Comparison of ENCODE assay signal across 23 cellular contexts in the genomic region with DNA sequence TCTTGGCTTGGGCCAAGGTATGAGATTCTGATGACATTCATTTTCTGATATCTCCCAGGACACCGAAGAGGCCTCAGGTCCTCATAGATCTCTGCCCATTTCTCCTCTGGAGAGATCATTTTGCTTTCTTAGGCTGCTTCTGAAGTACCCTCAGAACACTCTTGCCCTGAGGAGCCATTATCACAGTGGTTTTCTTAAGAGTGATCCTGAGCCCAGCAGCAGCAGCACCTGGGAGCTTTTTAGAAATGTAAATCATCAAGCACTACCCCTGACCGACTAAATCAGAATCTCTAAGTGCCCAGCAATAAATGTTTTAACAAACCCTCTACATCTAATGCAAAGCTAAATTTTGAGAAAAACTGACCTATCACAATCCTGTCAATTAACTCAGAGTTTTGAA.
"Had no signal": no experiment of that assay in that cellular context is flagged by ENCODE, and none has a peak within 500 bp of the region (broad histone marks: within the 10 kb centered on the region; RNA-seq: fewer than 3 reads in every experiment).

No MANE protein-coding gene starts in this region.

- H3K27ac Mint-ChIP-seq: naive thymus-derived CD8-positive, alpha-beta T cell; progenitor cell of endocrine pancreas; stimulated activated memory B cell treated with anti-CD40 and anti-IgM and Interleukin-4, amounts not matched to agents 10 μg/mL and 1 μg/mL and 100 μg/mL, for 72 hours; stimulated activated naive CD8-positive, alpha-beta T cell treated with anti-CD3 and anti-CD28 coated beads, Interleukin-15, Interleukin-2, amounts not matched to agents 100 ng/mL and 50 ng/mL, for 24 hours had no signal

- H3K4me1 Mint-ChIP-seq: naive thymus-derived CD8-positive, alpha-beta T cell; neural crest cell; stimulated activated memory B cell treated with anti-CD40 and anti-IgM and Interleukin-4, amounts not matched to agents 10 μg/mL and 1 μg/mL and 100 μg/mL, for 72 hours had no signal

- H3K36me3 ChIP-seq: heart left ventricle, pancreas, tibial artery, upper lobe of left lung, uterus had no signal

- ATAC-seq: esophagus mucosa; heart left ventricle; left lobe of liver; mucosa of descending colon; naive thymus-derived CD8-positive, alpha-beta T cell; pancreas; right cardiac atrium; stimulated activated memory B cell treated with anti-CD40 and anti-IgM and Interleukin-4, amounts not matched to agents 10 μg/mL and 1 μg/mL and 100 μg/mL, for 72 hours had no signal

- H3K4me3 ChIP-seq: dorsolateral prefrontal cortex, heart left ventricle, mucosa of descending colon, pancreas, tibial artery, upper lobe of left lung, uterus had no signal

- H3K9me3 Mint-ChIP-seq: neural crest cell; stimulated activated memory B cell treated with anti-CD40 and anti-IgM and Interleukin-4, amounts not matched to agents 10 μg/mL and 1 μg/mL and 100 μg/mL, for 72 hours; stimulated activated naive CD8-positive, alpha-beta T cell treated with anti-CD3 and anti-CD28 coated beads, Interleukin-15, Interleukin-2, amounts not matched to agents 100 ng/mL and 50 ng/mL, for 24 hours had no signal

- H3K27ac ChIP-seq: dorsolateral prefrontal cortex, heart left ventricle, pancreas, tibial artery, upper lobe of left lung, uterus had no signal

- H3K27me3 ChIP-seq: dorsolateral prefrontal cortex, heart left ventricle, pancreas, tibial artery, upper lobe of left lung, uterus had no signal

- DNase-seq: cortex of kidney; dorsolateral prefrontal cortex; effector CD8-positive, alpha-beta T cell; heart left ventricle; hippocampal formation; islet precursor cell; mammary epithelial cell; mucosa of descending colon; naive thymus-derived CD8-positive, alpha-beta T cell; nucleus accumbens; pancreas; right cardiac atrium; stimulated activated CD4-positive, alpha-beta T cell treated with anti-CD3 and anti-CD28 coated beads, Interleukin-1b, Interleukin-23, amount 100 ng/mL, for 48 hours; stimulated activated CD4-positive, alpha-beta T cell treated with anti-CD3 and anti-CD28 coated beads, Interleukin-4, amount 100 ng/mL, for 24 hours; tibial artery; upper lobe of left lung; uterus had no signal

- H3K4me3 Mint-ChIP-seq: naive thymus-derived CD8-positive, alpha-beta T cell; neural crest cell; stimulated activated memory B cell treated with anti-CD40 and anti-IgM and Interleukin-4, amounts not matched to agents 10 μg/mL and 1 μg/mL and 100 μg/mL, for 72 hours; stimulated activated naive CD8-positive, alpha-beta T cell treated with anti-CD3 and anti-CD28 coated beads, Interleukin-15, Interleukin-2, amounts not matched to agents 100 ng/mL and 50 ng/mL, for 24 hours had no signal

- H3K36me3 Mint-ChIP-seq: naive thymus-derived CD8-positive, alpha-beta T cell; stimulated activated memory B cell treated with anti-CD40 and anti-IgM and Interleukin-4, amounts not matched to agents 10 μg/mL and 1 μg/mL and 100 μg/mL, for 72 hours had no signal

- H3K4me1 ChIP-seq: heart left ventricle, pancreas, tibial artery, upper lobe of left lung, uterus had no signal
